ENCODE assay signal across 1 cellular context in the genomic region with DNA sequence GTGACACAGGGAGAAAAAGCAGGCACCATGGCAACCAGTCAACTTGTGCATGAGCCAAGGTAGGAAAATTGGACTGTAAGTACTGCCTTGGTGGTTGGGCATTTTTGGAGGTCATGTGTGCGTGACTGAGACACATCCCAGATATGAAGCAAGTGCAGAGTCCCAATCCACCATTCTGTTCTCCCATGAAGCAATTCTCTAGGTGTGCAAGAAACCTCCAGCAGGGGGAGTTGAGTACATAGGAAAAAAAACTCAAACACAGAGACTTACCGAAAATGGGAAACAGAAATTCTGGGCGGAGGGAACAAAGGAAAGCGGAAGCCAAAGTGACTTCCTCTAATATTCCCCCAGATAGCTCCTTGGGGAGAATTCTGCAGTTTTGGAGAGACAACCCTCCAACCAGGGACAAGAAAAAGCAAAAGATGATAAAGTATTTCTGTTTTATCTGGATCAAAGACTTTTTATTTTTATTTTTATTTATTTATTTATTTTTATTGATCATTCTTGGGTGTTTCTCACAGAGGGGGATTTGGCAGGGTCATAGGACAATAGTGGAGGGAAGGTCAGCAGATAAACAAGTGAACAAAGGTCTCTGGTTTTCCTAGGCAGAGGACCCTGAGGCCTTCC.
TF ChIP-seq lines count a peak whose summit lies in the region.

No MANE protein-coding gene starts in this region.

TF ChIP-seq in Ishikawa, 13 proteins besides CTCF, POLR2A, EP300 and RAD21 (continued from another document):
- TF ChIP-seq, protein P1, sequence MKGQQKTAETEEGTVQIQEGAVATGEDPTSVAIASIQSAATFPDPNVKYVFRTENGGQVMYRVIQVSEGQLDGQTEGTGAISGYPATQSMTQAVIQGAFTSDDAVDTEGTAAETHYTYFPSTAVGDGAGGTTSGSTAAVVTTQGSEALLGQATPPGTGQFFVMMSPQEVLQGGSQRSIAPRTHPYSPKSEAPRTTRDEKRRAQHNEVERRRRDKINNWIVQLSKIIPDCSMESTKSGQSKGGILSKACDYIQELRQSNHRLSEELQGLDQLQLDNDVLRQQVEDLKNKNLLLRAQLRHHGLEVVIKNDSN (IDR thresholded peaks at IDR 0.05), result no peak
- TF ChIP-seq CEBPB (IDR thresholded peaks at IDR 0.05), result no peak
- no peak for TF ChIP-seq TCF12 (IDR thresholded peaks at IDR 0.05; ENCODE audit: low read depth)
- TF ChIP-seq EGR1 (IDR thresholded peaks at IDR 0.05), result no peak
- TF ChIP-seq TEAD4 (IDR thresholded peaks at IDR 0.05), result no peak
- TF ChIP-seq YY1 (IDR thresholded peaks at IDR 0.05; ENCODE audit: low read depth), result no peak
- no peak for TF ChIP-seq ZBTB7A (IDR thresholded peaks at IDR 0.05; ENCODE audit: low read depth)
- TF ChIP-seq NFIC (IDR thresholded peaks at IDR 0.05), result no peak
